20 cellular contexts compared by ENCODE assay signal in genomic region chr5:179186801-179187200, GRCh38.
"Had no signal": no experiment of that assay in that cellular context is flagged by ENCODE, and none has a peak within 500 bp of the region (broad histone marks: within the 10 kb centered on the region; RNA-seq: fewer than 3 reads in every experiment).

No MANE protein-coding gene starts in this region.

- H3K4me3 ChIP-seq: esophagus squamous epithelium, gastrocnemius medialis, stomach, suprapubic skin, tibial nerve had no signal

- H3K27me3 ChIP-seq: gastrocnemius medialis, tibial nerve had no signal

- H3K4me1 ChIP-seq: gastrocnemius medialis, stomach, suprapubic skin had no signal

- H3K9me3 ChIP-seq: esophagus squamous epithelium, gastrocnemius medialis, stomach, suprapubic skin, tibial nerve had no signal

- H3K27ac ChIP-seq: esophagus squamous epithelium, gastrocnemius medialis, stomach, suprapubic skin, tibial nerve had no signal

- FAIRE-seq: colon, keratinocyte, small intestine, TTC549, urothelium cell line had no signal

- DNase-seq: activated T-cell treated with anti-CD3 and anti-CD28 coated beads, Interleukin-2, amount 50 U/mL, for 1 hour; caudate nucleus; esophagus squamous epithelium; gastrocnemius medialis; head of caudate nucleus; occipital lobe; small intestine; stimulated activated CD4-positive, alpha-beta T cell treated with anti-CD3 and anti-CD28 coated beads, Interleukin-15, amount 100 ng/mL, for 24 hours; stomach; T-helper 1 cell; WERI-Rb-1 had no signal

- H3K36me3 ChIP-seq: esophagus squamous epithelium, gastrocnemius medialis, stomach, suprapubic skin, tibial nerve, WERI-Rb-1 had no signal

- ATAC-seq: activated naive CD4-positive, alpha-beta T cell treated with anti-CD3 and anti-CD28 coated beads, Interleukin-2, amount 50 U/mL, for 72 hours; gastrocnemius medialis; left lobe of liver; stimulated activated memory B cell treated with anti-CD40 and anti-IgM and Interleukin-4, amounts not matched to agents 10 μg/mL and 1 μg/mL and 100 μg/mL, for 72 hours had no signal
